ENCODE assay signal across 8 cellular contexts in the genomic region with DNA sequence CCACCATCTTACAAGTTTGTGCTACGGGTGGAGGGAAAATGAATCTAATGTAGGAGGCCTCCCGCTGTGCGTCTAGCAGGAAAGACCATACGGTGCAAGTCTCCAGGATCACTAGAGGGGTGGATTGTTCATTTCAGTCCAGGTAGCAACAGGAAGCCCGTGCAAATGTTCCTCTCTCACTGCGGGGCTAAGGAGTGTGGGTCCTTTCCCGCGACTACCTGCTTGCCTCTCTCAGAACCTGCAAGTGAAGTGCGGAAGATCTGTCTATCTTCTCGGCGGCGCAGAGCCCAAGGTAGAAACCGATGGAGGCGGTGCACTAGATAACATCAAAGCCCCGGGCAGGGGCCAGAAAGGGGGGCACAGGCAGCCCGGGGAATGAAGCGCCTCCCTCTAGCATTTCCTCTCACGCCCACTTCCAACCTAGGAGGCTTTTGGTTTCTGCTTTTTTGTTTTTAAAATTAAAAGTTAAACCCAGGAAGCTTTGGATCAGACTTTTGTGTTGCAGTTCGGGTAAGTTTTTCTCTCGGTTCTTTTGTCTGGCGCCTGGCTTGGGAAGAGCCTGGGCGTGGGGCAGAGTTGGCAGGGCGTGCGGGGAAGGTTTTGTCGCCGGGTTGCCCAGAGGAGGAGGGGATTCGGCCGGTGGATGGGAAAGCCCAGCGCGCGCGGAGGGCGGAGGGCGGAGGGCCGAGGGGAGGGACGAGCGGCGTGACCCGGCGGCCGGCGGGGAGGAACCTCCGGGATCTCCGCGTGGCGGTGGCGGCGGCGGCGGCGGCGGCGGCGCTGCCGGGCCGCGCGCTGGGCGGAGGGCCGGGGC. TPM values are rescaled to one million over a fixed set of nuclear protein-coding genes. Genes with fewer than 3 reads are reported as not detected.
DNase-seq lines count a peak whose midpoint lies in the region; ATAC-seq and TF ChIP-seq lines count a peak whose summit lies in the region.

No MANE protein-coding gene starts in this region.

- H3K9me3 Mint-ChIP-seq in Calu3 (ENCODE audit: low read depth, unreplicated experiment) (no peaks in the 10 kb centered on the region), IgD-negative memory B cell (no peaks in the 10 kb centered on the region), nephron (no peaks in the 10 kb centered on the region)
- H3K9me3 Mint-ChIP-seq in activated T-helper 2 cell treated with anti-CD3 and anti-CD28 coated beads, Interferon-gamma antibody, Interleukin-2, Interleukin-4, amounts not matched to agents 10 μg/mL and 5 μg/mL and 100 μg/mL, durations not matched to agents 14 hours and 24 hours and 36 hours: no peaks in the 10 kb centered on the region
- H3K9me3 Mint-ChIP-seq in stimulated activated naive CD8-positive, alpha-beta T cell treated with anti-CD3 and anti-CD28 coated beads, Interleukin-15, Interleukin-2, amounts not matched to agents 100 ng/mL and 50 ng/mL, for 24 hours: no peaks in the 10 kb centered on the region

- peaks cover 15% of the 10 kb centered on the region for H3K4me1 Mint-ChIP-seq in Calu3 (ENCODE audit: low read depth, unreplicated experiment)
- peaks cover 23 to 30% (median 24%) of the 10 kb centered on the region in 3 donors for H3K4me1 Mint-ChIP-seq in IgD-negative memory B cell
- peaks cover 27% of the 10 kb centered on the region for H3K4me1 Mint-ChIP-seq in activated T-helper 2 cell treated with anti-CD3 and anti-CD28 coated beads, Interferon-gamma antibody, Interleukin-2, Interleukin-4, amounts not matched to agents 10 μg/mL and 5 μg/mL and 100 μg/mL, durations not matched to agents 14 hours and 24 hours and 36 hours (ENCODE audit: low read depth)
- peaks cover 41% of the 10 kb centered on the region for H3K4me1 Mint-ChIP-seq in nephron
- H3K4me1 Mint-ChIP-seq in stimulated activated naive CD8-positive, alpha-beta T cell treated with anti-CD3 and anti-CD28 coated beads, Interleukin-15, Interleukin-2, amounts not matched to agents 100 ng/mL and 50 ng/mL, for 24 hours (ENCODE audit: low read depth): peaks cover 33% of the 10 kb centered on the region

- ATAC-seq in GM21423 (IDR thresholded peaks at IDR 0.05; ENCODE audit: unreplicated experiment): peak; percentile 28

- peak overlapping the region; percentile 70 for H3K4me3 ChIP-seq in fibroblast of pulmonary artery (replicated peaks; ENCODE audit: low read depth, low read length)

- H3K4me3 Mint-ChIP-seq in Calu3 (ENCODE audit: low read depth, unreplicated experiment): peak overlapping the region; percentile 76
- H3K4me3 Mint-ChIP-seq in IgD-negative memory B cell: peak overlapping the region; percentile 96 to 99 (median 98)
- H3K4me3 Mint-ChIP-seq in activated T-helper 2 cell treated with anti-CD3 and anti-CD28 coated beads, Interferon-gamma antibody, Interleukin-2, Interleukin-4, amounts not matched to agents 10 μg/mL and 5 μg/mL and 100 μg/mL, durations not matched to agents 14 hours and 24 hours and 36 hours (ENCODE audit: low read depth): peak overlapping the region; percentile 98
- H3K4me3 Mint-ChIP-seq in nephron: peak overlapping the region; percentile 94 to 98 (median 98)
- peak overlapping the region; percentile 89 for H3K4me3 Mint-ChIP-seq in stimulated activated naive CD8-positive, alpha-beta T cell treated with anti-CD3 and anti-CD28 coated beads, Interleukin-15, Interleukin-2, amounts not matched to agents 100 ng/mL and 50 ng/mL, for 24 hours

- CTCF ChIA-PET in Calu3 (lab: Charles Lee): no interaction called here

- H3K27ac Mint-ChIP-seq in Calu3 (ENCODE audit: unreplicated experiment): peak overlapping the region; percentile 93
- peak overlapping the region; percentile 100 for H3K27ac Mint-ChIP-seq in IgD-negative memory B cell
- H3K27ac Mint-ChIP-seq in activated T-helper 2 cell treated with anti-CD3 and anti-CD28 coated beads, Interferon-gamma antibody, Interleukin-2, Interleukin-4, amounts not matched to agents 10 μg/mL and 5 μg/mL and 100 μg/mL, durations not matched to agents 14 hours and 24 hours and 36 hours: peak overlapping the region; percentile 100
- H3K27ac Mint-ChIP-seq in nephron: peak overlapping the region; percentile 99 to 100 (median 100)
- peak overlapping the region; percentile 95 for H3K27ac Mint-ChIP-seq in stimulated activated naive CD8-positive, alpha-beta T cell treated with anti-CD3 and anti-CD28 coated beads, Interleukin-15, Interleukin-2, amounts not matched to agents 100 ng/mL and 50 ng/mL, for 24 hours

- no peaks in the 10 kb centered on the region for H3K27me3 Mint-ChIP-seq in Calu3 (ENCODE audit: unreplicated experiment)
- H3K27me3 Mint-ChIP-seq in IgD-negative memory B cell: no peaks in the 10 kb centered on the region
- H3K27me3 Mint-ChIP-seq in activated T-helper 2 cell treated with anti-CD3 and anti-CD28 coated beads, Interferon-gamma antibody, Interleukin-2, Interleukin-4, amounts not matched to agents 10 μg/mL and 5 μg/mL and 100 μg/mL, durations not matched to agents 14 hours and 24 hours and 36 hours (ENCODE audit: low read depth): no peaks in the 10 kb centered on the region
- no peaks in the 10 kb centered on the region for H3K27me3 Mint-ChIP-seq in nephron (ENCODE audit: low read depth)
- no peaks in the 10 kb centered on the region for H3K27me3 Mint-ChIP-seq in stimulated activated naive CD8-positive, alpha-beta T cell treated with anti-CD3 and anti-CD28 coated beads, Interleukin-15, Interleukin-2, amounts not matched to agents 100 ng/mL and 50 ng/mL, for 24 hours

- TF ChIP-seq CTCF in Calu3 (IDR thresholded peaks at IDR 0.05; ENCODE audit: unreplicated experiment) (no peak), fibroblast of pulmonary artery (IDR thresholded peaks at IDR 0.05; ENCODE audit: low read length, missing control alignments) (no peak), nephron (IDR thresholded peaks at IDR 0.05; ENCODE audit: unreplicated experiment in 3 of 3) (no peak)

- no TSS peak for BruUV-seq in Calu3 (replicated peaks; lab: Mats Ljungman, UMichigan)

- intact Hi-C loops in Calu3 (cut with micrococcal nuclease; ENCODE audit: unreplicated experiment): no loop called here
- intact Hi-C loops in activated T-helper 2 cell treated with anti-CD3 and anti-CD28 coated beads, Interferon-gamma antibody, Interleukin-2, Interleukin-4, amounts not matched to agents 10 μg/mL and 5 μg/mL and 100 μg/mL, durations not matched to agents 14 hours and 24 hours and 36 hours (cut with micrococcal nuclease): loop anchor here (1.0 to 10.0 kb wide), 4 partner anchors 8 to 354 kb away; no protein-coding TSS in a partner anchor

- peak; percentile 86 for DNase-seq in Calu3
- peak; percentile 82 for DNase-seq in RPMI7951 (ENCODE audit: low read depth)
- DNase-seq in activated T-helper 2 cell treated with anti-CD3 and anti-CD28 coated beads, Interferon-gamma antibody, Interleukin-2, Interleukin-4, amounts not matched to agents 10 μg/mL and 5 μg/mL and 100 μg/mL, durations not matched to agents 14 hours and 24 hours and 36 hours (ENCODE audit: low spot score): peak; percentile 79
- peak; percentile 69 for DNase-seq in fibroblast of pulmonary artery (ENCODE audit: low read depth)

- H3K36me3 Mint-ChIP-seq in Calu3 (ENCODE audit: insufficient read depth, unreplicated experiment) (peaks cover 58% of the 10 kb centered on the region), IgD-negative memory B cell (no peaks in the 10 kb centered on the region), nephron (ENCODE audit: low read depth) (no peaks in the 10 kb centered on the region)
- H3K36me3 Mint-ChIP-seq in activated T-helper 2 cell treated with anti-CD3 and anti-CD28 coated beads, Interferon-gamma antibody, Interleukin-2, Interleukin-4, amounts not matched to agents 10 μg/mL and 5 μg/mL and 100 μg/mL, durations not matched to agents 14 hours and 24 hours and 36 hours (ENCODE audit: low read depth): peaks cover 14% of the 10 kb centered on the region
- peaks cover 4% of the 10 kb centered on the region for H3K36me3 Mint-ChIP-seq in stimulated activated naive CD8-positive, alpha-beta T cell treated with anti-CD3 and anti-CD28 coated beads, Interleukin-15, Interleukin-2, amounts not matched to agents 100 ng/mL and 50 ng/mL, for 24 hours (ENCODE audit: low read depth)

RNA-seq across cellular contexts. Expression of gene HIVEP1, which starts 3.5 kb away (rescaled TPM):
- total RNA-seq in Calu3 (2022): 16.1 and 16.2 TPM in 2 replicates
- 14.7 TPM for polyA plus RNA-seq in IgD-negative memory B cell
- 7.8 and 17.9 TPM in 2 replicates for total RNA-seq in RPMI7951 (2014; rRNA removed; shearing (Covaris generic))
- total RNA-seq in activated T-helper 2 cell treated with anti-CD3 and anti-CD28 coated beads, Interferon-gamma antibody, Interleukin-2, Interleukin-4, amounts not matched to agents 10 μg/mL and 5 μg/mL and 100 μg/mL, durations not matched to agents 14 hours and 24 hours and 36 hours: 63.8 TPM in 2 replicates

Comparison
In these comparisons a context has a peak if more than half of its experiments do, and no peak if none do; other contexts are left out.
1. Peak in every context shown above with its lines: DNase-seq, ATAC-seq and H3K4me3 ChIP-seq.